Comparison of ENCODE assay signal across 8 cellular contexts in the genomic region with DNA sequence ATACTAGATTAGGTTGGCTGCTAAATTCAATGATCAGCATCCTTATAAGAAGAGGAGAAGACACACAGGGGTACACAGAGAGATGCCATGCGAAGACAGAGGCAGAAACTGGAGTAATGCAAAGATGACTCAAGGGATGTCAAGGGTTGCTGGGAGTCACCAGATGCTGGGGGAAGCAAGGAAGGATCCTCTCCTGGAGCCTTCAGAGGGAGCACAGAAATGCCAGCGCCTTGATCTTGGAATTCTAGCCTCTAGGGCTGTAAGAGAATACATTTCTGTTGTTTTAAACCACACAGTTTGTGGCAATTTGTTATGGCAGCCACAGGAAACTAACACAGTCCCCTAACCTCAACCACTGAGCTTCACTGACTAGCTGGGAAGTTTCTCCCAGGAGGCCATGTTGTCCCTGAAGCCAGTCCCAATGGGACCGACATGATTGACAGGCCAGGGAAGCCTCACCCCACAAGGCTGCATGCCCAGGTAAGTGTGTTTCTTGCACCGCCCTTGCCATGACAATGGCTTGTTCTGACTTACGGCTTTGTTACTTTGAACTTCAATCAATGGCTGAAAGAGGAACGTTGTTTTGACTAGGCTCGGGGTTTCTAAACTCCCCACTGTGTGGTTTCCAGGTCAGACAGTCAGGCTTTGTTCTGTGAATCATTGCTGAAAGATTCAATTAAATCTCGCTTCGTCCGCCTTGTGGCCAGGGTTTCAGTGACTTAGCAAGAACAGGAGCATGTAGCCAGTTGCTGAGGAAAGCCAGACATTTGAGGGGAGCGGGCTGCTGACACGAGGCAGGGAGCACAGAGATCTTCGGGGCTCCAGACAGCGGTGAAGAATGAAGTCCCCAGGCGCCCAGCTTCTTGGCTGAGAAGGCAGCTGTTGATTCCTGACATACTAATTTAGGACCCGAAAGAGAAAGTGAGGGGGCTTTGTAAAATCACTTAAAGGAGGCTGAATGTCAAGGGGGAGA.
DNase-seq lines count a peak whose midpoint lies in the region; ATAC-seq and TF ChIP-seq lines count a peak whose summit lies in the region.

No MANE protein-coding gene starts in this region.

- no peak for TF ChIP-seq CTCF in CD14-positive monocyte (IDR thresholded peaks at IDR 0.05)

- peaks cover 41 to 45% of the 10 kb centered on the region in 2 donors for H3K36me3 Mint-ChIP-seq in CD14-positive monocyte

- H3K27ac Mint-ChIP-seq in CD14-positive monocyte, result peak overlapping the region in 6 of 7 donors; percentile 10 to 76 (median 34)

- H3K4me1 Mint-ChIP-seq in CD14-positive monocyte, result peaks cover 77% of the 10 kb centered on the region

- peak; percentile 57 for ATAC-seq in GM21423 (IDR thresholded peaks at IDR 0.05; ENCODE audit: unreplicated experiment)

- H3K9me3 Mint-ChIP-seq in CD14-positive monocyte, result no peaks in the 10 kb centered on the region

- no peak for DNase-seq in CD14-positive monocyte (ENCODE audit: low spot score)
- peak; percentile 41 for DNase-seq in KBM-7
- peak; percentile 67 for DNase-seq in activated T-cell treated with anti-CD3 and anti-CD28 coated beads for 48 hours (ENCODE audit: low read depth)
- peak; percentile 97 for DNase-seq in iris pigment epithelial cell (ENCODE audit: low read depth)
- peak; percentile 80 for DNase-seq in stimulated activated CD8-positive, alpha-beta memory T cell treated with anti-CD3 and anti-CD28 coated beads, Interleukin-4, amount 100 ng/mL, for 48 hours
- DNase-seq in anterior cingulate cortex (lab: John Stamatoyannopoulos, UW), result no peak
- no peak for DNase-seq in cerebellum (ENCODE audit: low spot score)

- in situ Hi-C loops in KBM-7 (cut with MboI; ENCODE audit: low pct_unique_long_range_greater_than_20kb, low sequenced_read_pairs), result no loop called here

- intact Hi-C loops in CD14-positive monocyte (cut with micrococcal nuclease), result loop anchor here in 1 of 2 donors (5.0 kb wide), 2 partner anchors 50 to 80 kb away; no protein-coding TSS in a partner anchor

- no peak overlapping the region for H3K4me3 Mint-ChIP-seq in CD14-positive monocyte

- peaks cover 0 to 3% (median 0%) of the 10 kb centered on the region in 3 donors for H3K27me3 Mint-ChIP-seq in CD14-positive monocyte (ENCODE audit: low read depth in 3 of 3)

Comparison
In these comparisons a context has a peak if more than half of its experiments do, and no peak if none do; other contexts are left out.
1. DNase-seq: peak in KBM-7 (single experiment), activated T-cell treated with anti-CD3 and anti-CD28 coated beads for 48 hours (single experiment), iris pigment epithelial cell (single experiment) and stimulated activated CD8-positive, alpha-beta memory T cell treated with anti-CD3 and anti-CD28 coated beads, Interleukin-4, amount 100 ng/mL, for 48 hours (single experiment); none in CD14-positive monocyte (single experiment), anterior cingulate cortex (0 of 58) and cerebellum (single experiment).